ENCODE assay signal across 1 cellular context in the genomic region with DNA sequence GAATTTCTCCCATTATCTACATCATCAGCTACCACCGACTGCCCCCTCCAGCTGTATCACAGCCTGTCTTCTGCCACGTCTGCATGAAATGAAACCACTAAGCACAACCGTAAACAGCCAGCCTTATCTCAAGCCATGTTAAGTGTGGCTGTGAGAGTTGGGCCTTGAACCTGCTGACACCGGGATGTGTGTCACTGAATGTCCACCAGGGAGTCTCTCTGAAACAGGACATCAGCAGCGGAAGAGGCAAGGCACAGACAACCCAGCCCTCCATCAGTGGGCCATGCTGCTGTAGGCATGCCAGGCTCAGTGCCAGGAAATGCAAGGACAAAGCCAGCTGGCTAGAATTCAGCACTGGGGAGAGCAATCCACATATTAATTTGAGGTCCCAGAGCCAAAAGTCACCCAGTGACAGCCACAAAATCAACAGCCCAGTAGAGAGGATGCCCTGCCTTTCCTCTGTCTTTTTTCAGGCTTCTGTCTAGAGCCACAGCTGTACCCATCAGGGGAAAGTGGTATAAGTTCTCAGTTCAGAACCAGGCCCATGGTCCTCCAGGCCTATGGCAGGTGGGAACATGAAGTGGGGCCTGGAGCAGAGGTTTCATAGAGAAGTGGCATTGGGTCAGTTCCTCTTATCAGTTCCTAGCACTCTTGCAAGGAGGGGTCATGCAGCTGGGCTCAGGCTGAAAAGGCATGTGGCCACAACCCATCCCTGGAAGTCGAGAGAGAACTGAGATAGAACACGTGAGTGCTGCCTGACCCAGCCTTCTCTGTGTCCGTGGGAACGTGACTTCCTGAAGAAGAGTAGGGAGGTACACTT.
TF ChIP-seq lines count a peak whose summit lies in the region.

No MANE protein-coding gene starts in this region.

TF ChIP-seq in K562, 482 proteins besides CTCF, POLR2A, EP300 and RAD21 (continued from another document and continues in another):
- TF ChIP-seq TFAP4 (CRISPR knock-in tag; IDR thresholded peaks at IDR 0.05; ENCODE audit: borderline replicate concordance), result no peak
- TF ChIP-seq FOXJ2 (tag; IDR thresholded peaks at IDR 0.05), result no peak
- TF ChIP-seq RBM14 (IDR thresholded peaks at IDR 0.05; ENCODE audit: borderline replicate concordance, insufficient read depth, low read depth, low read length), result no peak
- no peak for TF ChIP-seq HDAC6 (IDR thresholded peaks at IDR 0.05; ENCODE audit: low read depth, low read length)
- no peak for TF ChIP-seq WHSC1 (IDR thresholded peaks at IDR 0.05; ENCODE audit: low read length)
- TF ChIP-seq U2AF2 (optimal IDR thresholded peaks at IDR 0.05; ENCODE audit: low read depth, low read length), result no peak
- no peak for TF ChIP-seq ZBTB1 (CRISPR knock-in tag; IDR thresholded peaks at IDR 0.05; ENCODE audit: borderline replicate concordance, low read depth)
- no peak for TF ChIP-seq HNRNPLL (IDR thresholded peaks at IDR 0.05; ENCODE audit: low read depth, low read length, poor library complexity, severe bottlenecking)
- TF ChIP-seq CSDE1 (IDR thresholded peaks at IDR 0.05), result no peak
- TF ChIP-seq, protein P1, sequence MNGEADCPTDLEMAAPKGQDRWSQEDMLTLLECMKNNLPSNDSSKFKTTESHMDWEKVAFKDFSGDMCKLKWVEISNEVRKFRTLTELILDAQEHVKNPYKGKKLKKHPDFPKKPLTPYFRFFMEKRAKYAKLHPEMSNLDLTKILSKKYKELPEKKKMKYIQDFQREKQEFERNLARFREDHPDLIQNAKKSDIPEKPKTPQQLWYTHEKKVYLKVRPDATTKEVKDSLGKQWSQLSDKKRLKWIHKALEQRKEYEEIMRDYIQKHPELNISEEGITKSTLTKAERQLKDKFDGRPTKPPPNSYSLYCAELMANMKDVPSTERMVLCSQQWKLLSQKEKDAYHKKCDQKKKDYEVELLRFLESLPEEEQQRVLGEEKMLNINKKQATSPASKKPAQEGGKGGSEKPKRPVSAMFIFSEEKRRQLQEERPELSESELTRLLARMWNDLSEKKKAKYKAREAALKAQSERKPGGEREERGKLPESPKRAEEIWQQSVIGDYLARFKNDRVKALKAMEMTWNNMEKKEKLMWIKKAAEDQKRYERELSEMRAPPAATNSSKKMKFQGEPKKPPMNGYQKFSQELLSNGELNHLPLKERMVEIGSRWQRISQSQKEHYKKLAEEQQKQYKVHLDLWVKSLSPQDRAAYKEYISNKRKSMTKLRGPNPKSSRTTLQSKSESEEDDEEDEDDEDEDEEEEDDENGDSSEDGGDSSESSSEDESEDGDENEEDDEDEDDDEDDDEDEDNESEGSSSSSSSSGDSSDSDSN (IDR thresholded peaks at IDR 0.05; ENCODE audit: borderline replicate concordance in 1 of 2, low read depth in 2 of 2, low read length in 2 of 2), result no peak
- no peak for TF ChIP-seq STAT5B (CRISPR knock-in tag; IDR thresholded peaks at IDR 0.05)
- no peak for TF ChIP-seq NCOA4 (IDR thresholded peaks at IDR 0.05; ENCODE audit: partially characterized antibody)
- TF ChIP-seq SETDB1 (IDR thresholded peaks at IDR 0.05; ENCODE audit: low read length), result no peak
- TF ChIP-seq DPF2 (IDR thresholded peaks at IDR 0.05), result peak; percentile 41
- TF ChIP-seq STAT6 (CRISPR knock-in tag; IDR thresholded peaks at IDR 0.05), result no peak
- TF ChIP-seq ADNP (tag; IDR thresholded peaks at IDR 0.05), result no peak
- no peak for TF ChIP-seq FOS (IDR thresholded peaks at IDR 0.05; ENCODE audit: extremely low read depth, insufficient read length)
- TF ChIP-seq ZNF24 (IDR thresholded peaks at IDR 0.05), result no peak
- TF ChIP-seq ATF1 (CRISPR knock-in tag; IDR thresholded peaks at IDR 0.05), result no peak
- peak; percentile 47; the same call in 1 of the 2 replicates for TF ChIP-seq ATF1 (tag; IDR thresholded peaks at IDR 0.05)
- no peak for TF ChIP-seq ZNF644 (tag; IDR thresholded peaks at IDR 0.05; ENCODE audit: low read depth)
- TF ChIP-seq PTTG1 (tag; IDR thresholded peaks at IDR 0.05; ENCODE audit: low read depth), result no peak
- TF ChIP-seq ZNF274 (IDR thresholded peaks at IDR 0.05; ENCODE audit: borderline replicate concordance, low read depth, low read length), result no peak
- no peak for TF ChIP-seq NR3C1 (CRISPR knock-in tag; IDR thresholded peaks at IDR 0.05)
- no peak for TF ChIP-seq YBX1 (IDR thresholded peaks at IDR 0.05)
- no peak for TF ChIP-seq MYBL2 (IDR thresholded peaks at IDR 0.05; ENCODE audit: low read depth)
- TF ChIP-seq MYBL2 (CRISPR knock-in tag; IDR thresholded peaks at IDR 0.05; ENCODE audit: borderline replicate concordance), result no peak
- no peak for TF ChIP-seq ZNF639 (CRISPR knock-in tag; conservative IDR thresholded peaks at IDR 0.05 in 1 of 2, IDR thresholded peaks at IDR 0.05 in 1 of 2)
- no peak for TF ChIP-seq U2AF1 (optimal IDR thresholded peaks at IDR 0.05; ENCODE audit: low read depth, low read length)
- no peak; the same call in 1 of the 2 replicates for TF ChIP-seq MTA3 (IDR thresholded peaks at IDR 0.05; ENCODE audit: borderline replicate concordance)
- TF ChIP-seq EP400 (IDR thresholded peaks at IDR 0.05), result no peak; the same call in 1 of the 2 replicates
- TF ChIP-seq ZFX (CRISPR knock-in tag; IDR thresholded peaks at IDR 0.05), result peak; percentile 36; the same call in 1 of the 2 replicates
- no peak for TF ChIP-seq BRD9 (IDR thresholded peaks at IDR 0.05; ENCODE audit: low read depth, partially characterized antibody)
- no peak for TF ChIP-seq BRD4 (IDR thresholded peaks at IDR 0.05)
- TF ChIP-seq KDM4B (IDR thresholded peaks at IDR 0.05; ENCODE audit: borderline replicate concordance in 2 of 2, low read depth in 1 of 2), result no peak; a peak in 1 of 4 replicates
- TF ChIP-seq, protein P2, sequence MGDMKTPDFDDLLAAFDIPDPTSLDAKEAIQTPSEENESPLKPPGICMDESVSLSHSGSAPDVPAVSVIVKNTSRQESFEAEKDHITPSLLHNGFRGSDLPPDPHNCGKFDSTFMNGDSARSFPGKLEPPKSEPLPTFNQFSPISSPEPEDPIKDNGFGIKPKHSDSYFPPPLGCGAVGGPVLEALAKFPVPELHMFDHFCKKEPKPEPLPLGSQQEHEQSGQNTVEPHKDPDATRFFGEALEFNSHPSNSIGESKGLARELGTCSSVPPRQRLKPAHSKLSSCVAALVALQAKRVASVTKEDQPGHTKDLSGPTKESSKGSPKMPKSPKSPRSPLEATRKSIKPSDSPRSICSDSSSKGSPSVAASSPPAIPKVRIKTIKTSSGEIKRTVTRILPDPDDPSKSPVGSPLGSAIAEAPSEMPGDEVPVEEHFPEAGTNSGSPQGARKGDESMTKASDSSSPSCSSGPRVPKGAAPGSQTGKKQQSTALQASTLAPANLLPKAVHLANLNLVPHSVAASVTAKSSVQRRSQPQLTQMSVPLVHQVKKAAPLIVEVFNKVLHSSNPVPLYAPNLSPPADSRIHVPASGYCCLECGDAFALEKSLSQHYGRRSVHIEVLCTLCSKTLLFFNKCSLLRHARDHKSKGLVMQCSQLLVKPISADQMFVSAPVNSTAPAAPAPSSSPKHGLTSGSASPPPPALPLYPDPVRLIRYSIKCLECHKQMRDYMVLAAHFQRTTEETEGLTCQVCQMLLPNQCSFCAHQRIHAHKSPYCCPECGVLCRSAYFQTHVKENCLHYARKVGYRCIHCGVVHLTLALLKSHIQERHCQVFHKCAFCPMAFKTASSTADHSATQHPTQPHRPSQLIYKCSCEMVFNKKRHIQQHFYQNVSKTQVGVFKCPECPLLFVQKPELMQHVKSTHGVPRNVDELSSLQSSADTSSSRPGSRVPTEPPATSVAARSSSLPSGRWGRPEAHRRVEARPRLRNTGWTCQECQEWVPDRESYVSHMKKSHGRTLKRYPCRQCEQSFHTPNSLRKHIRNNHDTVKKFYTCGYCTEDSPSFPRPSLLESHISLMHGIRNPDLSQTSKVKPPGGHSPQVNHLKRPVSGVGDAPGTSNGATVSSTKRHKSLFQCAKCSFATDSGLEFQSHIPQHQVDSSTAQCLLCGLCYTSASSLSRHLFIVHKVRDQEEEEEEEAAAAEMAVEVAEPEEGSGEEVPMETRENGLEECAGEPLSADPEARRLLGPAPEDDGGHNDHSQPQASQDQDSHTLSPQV (IDR thresholded peaks at IDR 0.05), result no peak
- no peak for TF ChIP-seq ZNF12 (CRISPR knock-in tag; IDR thresholded peaks at IDR 0.05)
- 0 out of 2 replicates have a peak, but pooled peaks have one; percentile 48 for TF ChIP-seq DIDO1 (tag; IDR thresholded peaks at IDR 0.05; ENCODE audit: low read depth)
- TF ChIP-seq NCOA6 (IDR thresholded peaks at IDR 0.05), result no peak
- TF ChIP-seq GABPB1 (CRISPR knock-in tag; IDR thresholded peaks at IDR 0.05), result no peak
- no peak for TF ChIP-seq DMBX1 (CRISPR knock-in tag; IDR thresholded peaks at IDR 0.05; ENCODE audit: borderline replicate concordance)
- TF ChIP-seq NRF1 (conservative IDR thresholded peaks at IDR 0.05 in 1 of 2, IDR thresholded peaks at IDR 0.05 in 1 of 2), result 0 out of 4 replicates have a peak, but pooled peaks of 1 of the 2 experiments have one; percentile 8
- no peak for TF ChIP-seq TAF9B (IDR thresholded peaks at IDR 0.05; ENCODE audit: partially characterized antibody)
- TF ChIP-seq SAFB (IDR thresholded peaks at IDR 0.05; ENCODE audit: borderline replicate concordance, low read depth, low read length), result no peak
- no peak for TF ChIP-seq MLLT1 (IDR thresholded peaks at IDR 0.05)
- no peak for TF ChIP-seq ZBTB7A (IDR thresholded peaks at IDR 0.05; ENCODE audit: borderline replicate concordance, control insufficient read depth, low read depth, low read length)
- TF ChIP-seq HNRNPL (IDR thresholded peaks at IDR 0.05; ENCODE audit: low read depth, low read length), result no peak
- TF ChIP-seq, protein P3, sequence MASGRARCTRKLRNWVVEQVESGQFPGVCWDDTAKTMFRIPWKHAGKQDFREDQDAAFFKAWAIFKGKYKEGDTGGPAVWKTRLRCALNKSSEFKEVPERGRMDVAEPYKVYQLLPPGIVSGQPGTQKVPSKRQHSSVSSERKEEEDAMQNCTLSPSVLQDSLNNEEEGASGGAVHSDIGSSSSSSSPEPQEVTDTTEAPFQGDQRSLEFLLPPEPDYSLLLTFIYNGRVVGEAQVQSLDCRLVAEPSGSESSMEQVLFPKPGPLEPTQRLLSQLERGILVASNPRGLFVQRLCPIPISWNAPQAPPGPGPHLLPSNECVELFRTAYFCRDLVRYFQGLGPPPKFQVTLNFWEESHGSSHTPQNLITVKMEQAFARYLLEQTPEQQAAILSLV (tag; IDR thresholded peaks at IDR 0.05), result no peak
